24 cellular contexts compared by ENCODE assay signal in genomic region chr12:9781360-9781759, GRCh38. TPM values are rescaled to one million over a fixed set of nuclear protein-coding genes. Genes with fewer than 3 reads are reported as not detected.
"Had no signal": no experiment of that assay in that cellular context is flagged by ENCODE, and none has a peak within 500 bp of the region (broad histone marks: within the 10 kb centered on the region; RNA-seq: fewer than 3 reads in every experiment).

No MANE protein-coding gene starts in this region.

- H3K36me3 Mint-ChIP-seq: mesothelial cell of epicardium had no signal

- H3K4me1 ChIP-seq: heart left ventricle, lower lobe of right lung, prostate gland, upper lobe of right lung had no signal

- H3K27ac Mint-ChIP-seq: endodermal cell, mesothelial cell of epicardium had no signal

- H3K36me3 ChIP-seq: cardiac muscle cell, heart left ventricle, lower lobe of right lung, prostate gland, upper lobe of right lung had no signal

- H3K27ac ChIP-seq: cardiac muscle cell, heart left ventricle, lower lobe of right lung, prostate gland, skin epidermis, upper lobe of right lung had no signal

- H3K9me3 Mint-ChIP-seq: endodermal cell, neural crest cell had no signal

- DNase-seq: activated CD4-positive, alpha-beta T cell treated with anti-CD3 and anti-CD28 coated beads, Interleukin-2, amount 50 U/mL, for 4 hours; activated CD8-positive, alpha-beta memory T cell treated with anti-CD3 and anti-CD28 coated beads, Interleukin-2, amount 50 U/mL, for 4 hours; activated effector memory CD4-positive, alpha-beta T cell treated with Interleukin-2 at 50 U/mL for 16 hours; heart left ventricle; left colon; lower lobe of right lung; right cardiac atrium; stimulated activated CD4-positive, alpha-beta T cell treated with anti-CD3 and anti-CD28 coated beads, Interleukin-4, amount 100 ng/mL, for 24 hours; stimulated activated naive CD4-positive, alpha-beta T cell treated with Interleukin-2 at 50 U/mL for 16 hours; SW 1271; T-helper 9 cell; upper lobe of right lung had no signal

- H3K4me1 Mint-ChIP-seq: mesothelial cell of epicardium, neural crest cell had no signal

- H3K9me3 ChIP-seq: heart left ventricle, lower lobe of right lung, prostate gland, upper lobe of right lung had no signal

- H3K27me3 ChIP-seq: cardiac muscle cell, heart left ventricle, upper lobe of right lung had no signal

- ATAC-seq: heart left ventricle, left colon, lower lobe of right lung, right cardiac atrium, upper lobe of right lung had no signal

- H3K4me3 Mint-ChIP-seq: endodermal cell, mesothelial cell of epicardium, neural crest cell had no signal

- H3K4me3 ChIP-seq: cardiac muscle cell, heart left ventricle, lower lobe of right lung, prostate gland, skin epidermis, upper lobe of right lung had no signal

RNA-seq across cellular contexts. Expression of gene CD69, which starts 20.7 kb away (rescaled TPM):
- total RNA-seq: cardiac muscle cell, endodermal cell, frontal cortex, neural crest cell, osteoblast, SK-MEL-5 had no signal
- polyA plus RNA-seq: cardiac muscle cell had no signal

RNA-seq across cellular contexts. Expression of gene KLRF1, which starts 45.9 kb away (rescaled TPM):
- total RNA-seq: cardiac muscle cell, dermis microvascular lymphatic vessel endothelial cell, endodermal cell, epithelial cell of proximal tubule, frontal cortex, mesothelial cell of epicardium, neural crest cell, osteoblast, prostate gland, SK-MEL-5, temporal lobe had no signal
- polyA plus RNA-seq: cardiac muscle cell had no signal

RNA-seq across cellular contexts. Expression of gene CLECL1, which starts 48.5 kb away (rescaled TPM):
- total RNA-seq: cardiac muscle cell, dermis microvascular lymphatic vessel endothelial cell, endodermal cell, epithelial cell of proximal tubule, frontal cortex, mesothelial cell of epicardium, neural crest cell, osteoblast, prostate gland, SK-MEL-5, temporal lobe had no signal
- polyA plus RNA-seq: cardiac muscle cell, heart left ventricle had no signal
